Comparison of ENCODE assay signal across 10 cellular contexts in genomic region chr3:53668872-53669271, GRCh38.
DNase-seq lines count a peak whose midpoint lies in the region; ATAC-seq and TF ChIP-seq lines count a peak whose summit lies in the region.
"Had no signal": no experiment of that assay in that cellular context is flagged by ENCODE, and none has a peak within 500 bp of the region (broad histone marks: within the 10 kb centered on the region; RNA-seq: fewer than 3 reads in every experiment).

No MANE protein-coding gene starts in this region.

- no peak overlapping the region for H3K27ac Mint-ChIP-seq in T-cell
- H3K27ac Mint-ChIP-seq: IgD-negative memory B cell had no signal

- no peak overlapping the region for H3K27ac ChIP-seq in HCT116 (ENCODE audit: low read depth, low read length)
- no peak overlapping the region for H3K27ac ChIP-seq in caudate nucleus (ENCODE audit: low read depth, low read length)

- no peaks in the 10 kb centered on the region for H3K36me3 Mint-ChIP-seq in T-cell

- H3K27me3 ChIP-seq in HCT116 (ENCODE audit: insufficient read depth, low read length), result no peaks in the 10 kb centered on the region

- H3K9ac ChIP-seq in HCT116 (ENCODE audit: low read length), result no peak overlapping the region

- intact Hi-C loops in HCT116 (cut with micrococcal nuclease), result no loop called here

- CTCF ChIA-PET in HCT116 (lab: Charles Lee) (interaction anchor here (0.8 to 1.6 kb wide), 3 partner anchors 21 to 253 kb away, joined by 3 to 4 read pairs (median 3); no protein-coding TSS in a partner anchor), T-cell (lab: Charles Lee) (no interaction called here)

- H3K4me2 ChIP-seq in HCT116 (ENCODE audit: low read length), result no peak overlapping the region

- no peaks in the 10 kb centered on the region for H3K36me3 ChIP-seq in HCT116 (ENCODE audit: control insufficient read depth in 1 of 2, insufficient read depth in 2 of 2, low read length in 2 of 2)

- POLR2A ChIA-PET in HCT116 (lab: Charles Lee), result no interaction called here
- POLR2A ChIA-PET in T-cell (lab: Charles Lee), result no interaction called here

- no peaks in the 10 kb centered on the region for H3K4me1 Mint-ChIP-seq in T-cell
- H3K4me1 Mint-ChIP-seq: IgD-negative memory B cell had no signal

- no peaks in the 10 kb centered on the region for H3K9me3 ChIP-seq in HCT116 (ENCODE audit: control insufficient read depth in 1 of 2, insufficient read depth in 1 of 2, low read depth in 1 of 2, low read length in 2 of 2)

- no peaks in the 10 kb centered on the region for H4K20me1 ChIP-seq in HCT116 (ENCODE audit: insufficient read depth)

- H3K4me3 Mint-ChIP-seq in T-cell, result no peak overlapping the region
- H3K4me3 Mint-ChIP-seq: IgD-negative memory B cell had no signal

- DNase-seq in COR-L47 (lab: John Stamatoyannopoulos, UW) (peak; percentile 4), HCT116 (ENCODE audit: low read depth, low spot score) (peak; percentile 10), kidney tubule cell (ENCODE audit: low spot score) (peak; percentile 7), DMS79 treated with DMSO at 0.1 percent for 48 hours (lab: John Stamatoyannopoulos, UW) (no peak), activated T-cell treated with anti-CD3 and anti-CD28 coated beads for 4 hours (no peak), caudate nucleus (lab: John Stamatoyannopoulos, UW) (no peak), T-cell (no peak)
- DNase-seq: nucleus accumbens had no signal

- BruUV-seq in HCT116 (replicated peaks; lab: Mats Ljungman, UMichigan), result no TSS peak

- peak; percentile 50 for TF ChIP-seq RAD21 in HCT116 (IDR thresholded peaks at IDR 0.05; ENCODE audit: low read depth)

- RAD21 ChIA-PET in HCT116 (lab: Charles Lee; ENCODE audit: low non-redundant PET in 1 of 2, low total read pairs in 2 of 2, uncharacterized antibody in 2 of 2, unreplicated experiment in 2 of 2), result no interaction called here

- no peaks in the 10 kb centered on the region for H3K79me2 ChIP-seq in HCT116 (ENCODE audit: insufficient read depth, low read length)

- no peaks in the 10 kb centered on the region for H3K4me1 ChIP-seq in HCT116 (ENCODE audit: control insufficient read depth in 1 of 2, insufficient read depth in 2 of 2, low read length in 2 of 2)

- H3K4me3 ChIP-seq in HCT116 (replicated peaks in 1 of 2; ENCODE audit: low read depth in 1 of 2, low read length in 2 of 2) (no peak overlapping the region), WI38 (ENCODE audit: low read depth, low read length) (no peak overlapping the region)

- peak overlapping the region; percentile 4 for H2AFZ ChIP-seq in HCT116 (ENCODE audit: low read depth, low read length, poor library complexity, severe bottlenecking)

- H3K27me3 Mint-ChIP-seq in T-cell, result peaks cover 34 to 36% of the 10 kb centered on the region in 2 donors

- H3K9me3 Mint-ChIP-seq in T-cell, result peaks cover 0 to 5% (median 0%) of the 10 kb centered on the region in 3 donors

- no peaks in the 10 kb centered on the region for H3K9me2 ChIP-seq in HCT116 (ENCODE audit: insufficient read depth)

- ATAC-seq in HCT116, result peak; percentile 57
- ATAC-seq in T-cell (replicated peaks in 1 of 4), result no peak

- TF ChIP-seq CTCF in HCT116 (IDR thresholded peaks at IDR 0.05 in 2 of 3, conservative IDR thresholded peaks at IDR 0.05 in 1 of 3; ENCODE audit: borderline replicate concordance in 1 of 3, insufficient read depth in 1 of 3, low read depth in 2 of 3, low read length in 2 of 3) (peak; percentile 20 to 60 (median 58); a peak in 4 of 6 replicates), WI38 (IDR thresholded peaks at IDR 0.05; ENCODE audit: low read depth, low read length) (0 out of 2 replicates have a peak, but pooled peaks have one; percentile 20)

- no peak for TF ChIP-seq POLR2A in HCT116 (IDR thresholded peaks at IDR 0.05; ENCODE audit: borderline replicate concordance, extremely low read depth, insufficient read depth, insufficient read length)

TF ChIP-seq in HCT116, 20 proteins besides CTCF, POLR2A, EP300 and RAD21:
- TF ChIP-seq FOSL1 (IDR thresholded peaks at IDR 0.05; ENCODE audit: low read depth), result no peak

Comparison
In these comparisons a context has a peak if more than half of its experiments do, and no peak if none do; other contexts are left out.
1. DNase-seq: peak in COR-L47 (single experiment), HCT116 (single experiment) and kidney tubule cell (single experiment); none in DMS79 treated with DMSO at 0.1 percent for 48 hours (single experiment), activated T-cell treated with anti-CD3 and anti-CD28 coated beads for 4 hours (single experiment), caudate nucleus (0 of 61) and T-cell (0 of 34).